Comparison of ENCODE assay signal across 23 cellular contexts in genomic region chr19:40377876-40378385, GRCh38. TPM values are rescaled to one million over a fixed set of nuclear protein-coding genes. Genes with fewer than 3 reads are reported as not detected.
A peak's percentile ranks its signal among the peaks of the same experiment; 100 is the strongest.
DNase-seq lines count a peak whose midpoint lies in the region; ATAC-seq, FAIRE-seq and TF ChIP-seq lines count a peak whose summit lies in the region.
"Had no signal": no experiment of that assay in that cellular context is flagged by ENCODE, and none has a peak within 500 bp of the region (broad histone marks: within the 10 kb centered on the region; RNA-seq: fewer than 3 reads in every experiment).

No MANE protein-coding gene starts in this region.

- no peak overlapping the region for H2BK20ac ChIP-seq in H9 (ENCODE audit: low read depth, low read length, poor library complexity, severe bottlenecking)

- H2BK5ac ChIP-seq in H9 (ENCODE audit: insufficient read length, low read length) = no peak overlapping the region

- H3K79me2 ChIP-seq in H9 (ENCODE audit: insufficient read depth, low read length) = no peaks in the 10 kb centered on the region
- no peaks in the 10 kb centered on the region for H3K79me2 ChIP-seq in endothelial cell of umbilical vein (ENCODE audit: control insufficient read depth, insufficient read depth, low read length)

- H3K4me2 ChIP-seq in H9 (ENCODE audit: insufficient read depth, insufficient read length, low read length) (no peak overlapping the region), endothelial cell of umbilical vein (ENCODE audit: insufficient read depth, low read length) (no peak overlapping the region)
- H3K4me2 ChIP-seq: GM23338 had no signal

- BruUV-seq in A673 (replicated peaks; lab: Mats Ljungman, UMichigan) = TSS peak; percentile 88
- BruUV-seq in Panc1 (replicated peaks; lab: Mats Ljungman, UMichigan) = TSS peak; percentile 80
- BruUV-seq in endothelial cell of umbilical vein (replicated peaks; lab: Mats Ljungman, UMichigan) = TSS peak; percentile 92

- H4K5ac ChIP-seq in H9 (ENCODE audit: insufficient read length, low read depth, low read length) = no peak overlapping the region

- DNase-seq in A673 (ENCODE audit: low spot score) = no peak
- DNase-seq in H9 = no peak
- no peak for DNase-seq in Panc1 (ENCODE audit: low read depth, low spot score)
- DNase-seq in endothelial cell of umbilical vein (ENCODE audit: low read depth, low spot score) = no peak
- no peak for DNase-seq in activated CD4-positive, CD25-positive, alpha-beta regulatory T cell (lab: John Stamatoyannopoulos, UW)
- DNase-seq in DMS 273 treated with DMSO at 0.1 percent for 48 hours (lab: John Stamatoyannopoulos, UW) = no peak
- DNase-seq: KBM-7; NCI-H1105; NCI-H146; NCI-H2029; NCI-H345; NCI-H524; NCI-H774; NK-92 treated with Interleukin-12 subunit alpha and Interleukin-12 subunit beta, amount 100 ng/mL, for 24 hours; SHP77 had no signal

- no peaks in the 10 kb centered on the region for H3K9me1 ChIP-seq in endothelial cell of umbilical vein (replicated peaks; ENCODE audit: control insufficient read depth, extremely low read depth, insufficient read depth, low read length)

- H3K18ac ChIP-seq in H9 (ENCODE audit: insufficient read length, low read depth, low read length) = no peak overlapping the region

- no peaks in the 10 kb centered on the region for H3K9me3 Mint-ChIP-seq in H9
- H3K9me3 Mint-ChIP-seq: GM23338 had no signal

- no peak overlapping the region for H4K8ac ChIP-seq in H9 (replicated peaks; ENCODE audit: insufficient read length, low read depth, low read length)

- H3K4me1 Mint-ChIP-seq in H9 = peaks cover 0 to 2% of the 10 kb centered on the region in 2 experiments; a peak in 1 of 4 replicates
- H3K4me1 Mint-ChIP-seq: B cell, GM23338 had no signal

- H4K91ac ChIP-seq in H9 (ENCODE audit: insufficient read length, low read depth, low read length) = no peak overlapping the region

- H3K9me3 ChIP-seq in A673 (ENCODE audit: low read depth, low read length, poor library complexity, severe bottlenecking) = no peaks in the 10 kb centered on the region
- H3K9me3 ChIP-seq in H9 (ENCODE audit: control insufficient read depth, low read depth, low read length) = no peaks in the 10 kb centered on the region
- no peaks in the 10 kb centered on the region for H3K9me3 ChIP-seq in Panc1 (ENCODE audit: control insufficient read depth, insufficient read depth, low read depth, low read length)
- no peaks in the 10 kb centered on the region for H3K9me3 ChIP-seq in endothelial cell of umbilical vein (replicated peaks; ENCODE audit: control insufficient read depth, insufficient read depth, low read length)

- H3K27ac ChIP-seq in A673 (ENCODE audit: low read depth, low read length, poor library complexity, severe bottlenecking) (no peak overlapping the region), H9 (ENCODE audit: insufficient read length, low read depth, low read length) (no peak overlapping the region), Panc1 (ENCODE audit: low read length) (no peak overlapping the region), endothelial cell of umbilical vein (ENCODE audit: insufficient read depth, low read depth, low read length) (no peak overlapping the region)

- H2BK15ac ChIP-seq in H9 (ENCODE audit: low read depth, low read length) = no peak overlapping the region

- H3K27me3 ChIP-seq in A673 (replicated peaks; ENCODE audit: insufficient read depth, low read depth, low read length, poor library complexity) (no peaks in the 10 kb centered on the region), H9 (ENCODE audit: insufficient read depth, low read length) (no peaks in the 10 kb centered on the region), Panc1 (ENCODE audit: control insufficient read depth, insufficient read depth, low read length) (no peaks in the 10 kb centered on the region), endothelial cell of umbilical vein (ENCODE audit: control insufficient read depth in 2 of 2, insufficient read depth in 2 of 2, low read length in 2 of 2) (no peaks in the 10 kb centered on the region)

- no peak overlapping the region for H3K4me3 Mint-ChIP-seq in H9
- H3K4me3 Mint-ChIP-seq: B cell, GM23338 had no signal

- H3K9ac ChIP-seq in H9 (ENCODE audit: extremely low read depth, insufficient read length, low read length) (no peak overlapping the region), endothelial cell of umbilical vein (replicated peaks; ENCODE audit: extremely low read depth, insufficient read depth, low read length) (no peak overlapping the region)

- no peak overlapping the region for H3K23ac ChIP-seq in H9 (ENCODE audit: insufficient read length, low read depth, low read length)

- H3T11ph ChIP-seq in H9 (ENCODE audit: low read length) = no peak overlapping the region

- TF ChIP-seq POLR2A in endothelial cell of umbilical vein (IDR thresholded peaks at IDR 0.05; ENCODE audit: low read depth, low read length) = no peak

- no peak for TF ChIP-seq CTCF in A673 (conservative IDR thresholded peaks at IDR 0.05; ENCODE audit: low read depth, low read length)
- no peak for TF ChIP-seq CTCF in H9 (conservative IDR thresholded peaks at IDR 0.05)
- TF ChIP-seq CTCF in Panc1 (IDR thresholded peaks at IDR 0.05) = no peak
- TF ChIP-seq CTCF in endothelial cell of umbilical vein (IDR thresholded peaks at IDR 0.05; ENCODE audit: extremely low read depth in 1 of 2, insufficient read depth in 1 of 2, low read depth in 1 of 2, low read length in 2 of 2) = no peak

- H3K4me1 ChIP-seq in A673 (ENCODE audit: insufficient read depth, low read length, poor library complexity, severe bottlenecking) (no peaks in the 10 kb centered on the region), H9 (ENCODE audit: insufficient read depth, low read length) (no peaks in the 10 kb centered on the region), Panc1 (ENCODE audit: control insufficient read depth, insufficient read depth, low read length) (no peaks in the 10 kb centered on the region), endothelial cell of umbilical vein (ENCODE audit: control insufficient read depth, extremely low read depth, insufficient read depth, low read length) (no peaks in the 10 kb centered on the region)

- no peak overlapping the region for H2AFZ ChIP-seq in H9 (ENCODE audit: low read length)
- no peak overlapping the region for H2AFZ ChIP-seq in endothelial cell of umbilical vein (ENCODE audit: low read depth, low read length)
- H2AFZ ChIP-seq: GM23338 had no signal

- no CpG with 5 or more reads among the region's 25 CpGs for WGBS in H9 (ENCODE audit: extremely low coverage, insufficient read length, low lambda C conversion rate)

- H2BK12ac ChIP-seq in H9 (ENCODE audit: insufficient read length, low read depth, low read length) = no peak overlapping the region

- POLR2A ChIA-PET in A673 (lab: Charles Lee; ENCODE audit: low non-redundant PET) (no interaction called here), Panc1 (lab: Charles Lee) (no interaction called here), endothelial cell of umbilical vein (lab: Charles Lee) (no interaction called here)

- H2AK5ac ChIP-seq in H9 (ENCODE audit: insufficient read length, low read length) = no peak overlapping the region

- no peak for FAIRE-seq in endothelial cell of umbilical vein (lab: Jason Lieb, UNC)
- FAIRE-seq: GM12892 had no signal

- in situ Hi-C loops in Panc1 (cut with HindIII; ENCODE audit: low pct_unique_long_range_greater_than_20kb, low sequenced_read_pairs) = no loop called here

- H3K79me1 ChIP-seq in H9 (ENCODE audit: insufficient read depth, low read depth, low read length, poor library complexity, severe bottlenecking) = no peaks in the 10 kb centered on the region

- no peak overlapping the region for H3K4ac ChIP-seq in H9 (ENCODE audit: low read depth, low read length)

- intact Hi-C loops in A673 (cut with micrococcal nuclease; ENCODE audit: unreplicated experiment) = no loop called here
- intact Hi-C loops in Panc1 (cut with micrococcal nuclease; ENCODE audit: unreplicated experiment) = no loop called here
- intact Hi-C loops in endothelial cell of umbilical vein (cut with micrococcal nuclease) = no loop called here

- no peaks in the 10 kb centered on the region for H3K23me2 ChIP-seq in H9 (ENCODE audit: insufficient read length, low read depth, low read length, poor library complexity, severe bottlenecking)

- dilution Hi-C loops in endothelial cell of umbilical vein (cut with MboI; ENCODE audit: extremely low pct_ligation_motif_present, low sequenced_read_pairs) = no loop called here

- peaks cover 25% of the 10 kb centered on the region for H3K36me3 ChIP-seq in A673 (ENCODE audit: insufficient read depth, low read length, poor library complexity, severe bottlenecking)
- H3K36me3 ChIP-seq in Panc1 (ENCODE audit: control insufficient read depth, insufficient read depth, low read length) = no peaks in the 10 kb centered on the region
- H3K36me3 ChIP-seq in endothelial cell of umbilical vein (ENCODE audit: control insufficient read depth in 2 of 2, extremely low read depth in 1 of 2, insufficient read depth in 2 of 2, low read length in 2 of 2) = peaks cover 0 to 12% of the 10 kb centered on the region in 2 experiments

- ATAC-seq in Panc1 = no peak
- no peak for ATAC-seq in GM21723 (IDR thresholded peaks at IDR 0.05; ENCODE audit: unreplicated experiment)
- ATAC-seq in GM19455 (IDR thresholded peaks at IDR 0.05; ENCODE audit: unreplicated experiment) = no peak
- ATAC-seq: GM23338 had no signal

- H4K20me1 ChIP-seq in H9 (ENCODE audit: control insufficient read depth, insufficient read depth, insufficient read length) = peaks cover 2% of the 10 kb centered on the region
- H4K20me1 ChIP-seq in endothelial cell of umbilical vein (replicated peaks; ENCODE audit: control insufficient read depth, extremely low read depth, insufficient read depth, low read length) = no peaks in the 10 kb centered on the region

- H3K56ac ChIP-seq in H9 (ENCODE audit: insufficient read length, low read depth, low read length) = no peak overlapping the region

- H3K27ac Mint-ChIP-seq in H9 = peak overlapping the region in 2 of 3 experiments; percentile 10 to 71; a peak in 1 of 7 replicates
- H3K27ac Mint-ChIP-seq: B cell, GM23338 had no signal

- no peaks in the 10 kb centered on the region for H3K27me3 Mint-ChIP-seq in H9 (ENCODE audit: low read depth)
- H3K27me3 Mint-ChIP-seq: B cell had no signal

- CTCF ChIA-PET in A673 (lab: Charles Lee) (no interaction called here), Panc1 (lab: Charles Lee) (no interaction called here), endothelial cell of umbilical vein (lab: Charles Lee) (no interaction called here)

- peaks cover 8 to 40% (median 29%) of the 10 kb centered on the region in 3 experiments; a peak in 6 of 7 replicates for H3K36me3 Mint-ChIP-seq in H9 (ENCODE audit: insufficient read depth in 1 of 3, low read depth in 3 of 3)

- no peak overlapping the region for H3K4me3 ChIP-seq in A673 (ENCODE audit: low read depth, low read length, poor library complexity, severe bottlenecking)
- no peak overlapping the region for H3K4me3 ChIP-seq in Panc1 (ENCODE audit: low read depth in 2 of 2, low read length in 2 of 2)
- no peak overlapping the region for H3K4me3 ChIP-seq in endothelial cell of umbilical vein (replicated peaks in 1 of 3; ENCODE audit: insufficient read depth in 1 of 3, low read depth in 1 of 3, low read length in 3 of 3)
- H3K4me3 ChIP-seq: GM23338 had no signal

- no peak overlapping the region for H2BK120ac ChIP-seq in H9 (ENCODE audit: low read depth, low read length, poor library complexity, severe bottlenecking)

- no peak overlapping the region; the same call in 1 of the 2 replicates for H3K14ac ChIP-seq in H9 (ENCODE audit: insufficient read depth, low read length)

RNA-seq across cellular contexts. Expression of gene HIPK4, which starts 12.1 kb away (rescaled TPM):
- 0.15 TPM in 1 of 2 replicates, not detected in the other for total RNA-seq in A673 (2021)
- 0.15 TPM in 1 of 2 replicates, not detected in the other for total RNA-seq in H9 (2021)
- 0.13 TPM for total RNA-seq in Panc1 (2021; ENCODE audit: unreplicated experiment)
- 0.15 TPM for polyA plus RNA-seq in Panc1 (2012; ENCODE audit: insufficient read length)
- total RNA-seq in endothelial cell of umbilical vein = not detected in 2 replicates
- polyA plus RNA-seq in endothelial cell of umbilical vein = 0.12 and 0.19 TPM in 2 replicates
- 0.05 and 0.10 TPM in 2 replicates for polyA plus RNA-seq in endothelial cell of umbilical vein (2011; cell fraction: cytosol; rRNA removed)
- polyA plus RNA-seq in endothelial cell of umbilical vein (2011; cell fraction: nucleus; rRNA removed) = 0.08 and 0.09 TPM in 2 replicates
- not detected in 2 replicates for polyA plus RNA-seq in endothelial cell of umbilical vein (2012)
- polyA minus RNA-seq in endothelial cell of umbilical vein = 0.06 TPM in 1 of 2 replicates, not detected in the other
- not detected for polyA minus RNA-seq in endothelial cell of umbilical vein (2011; cell fraction: cytosol; rRNA and poly(A)+ RNA removed)
- polyA minus RNA-seq in endothelial cell of umbilical vein (2011; cell fraction: nucleus; rRNA and poly(A)+ RNA removed) = 0.14 TPM in 1 of 2 replicates, not detected in the other
- total RNA-seq: A172, G401, RPMI7951 had no signal

RNA-seq across cellular contexts. Expression of gene PLD3, which starts 29.4 kb away (rescaled TPM):
- total RNA-seq in A673 (2021) (310 and 334 TPM in 2 replicates), H9 (2021) (191 and 194 TPM in 2 replicates), Panc1 (2021; ENCODE audit: unreplicated experiment) (81.8 TPM), endothelial cell of umbilical vein (166 and 172 TPM in 2 replicates)
- 166 TPM for polyA plus RNA-seq in Panc1 (2012; ENCODE audit: insufficient read length)
- 479 and 620 TPM in 2 replicates for polyA plus RNA-seq in endothelial cell of umbilical vein
- polyA plus RNA-seq in endothelial cell of umbilical vein (2011; cell fraction: cytosol; rRNA removed) = 202 and 293 TPM in 2 replicates
- 130 and 145 TPM in 2 replicates for polyA plus RNA-seq in endothelial cell of umbilical vein (2011; cell fraction: nucleus; rRNA removed)
- 206 and 364 TPM in 2 replicates for polyA plus RNA-seq in endothelial cell of umbilical vein (2012)
- 202 TPM in 2 replicates for polyA minus RNA-seq in endothelial cell of umbilical vein
- 52.1 TPM for polyA minus RNA-seq in endothelial cell of umbilical vein (2011; cell fraction: cytosol; rRNA and poly(A)+ RNA removed)
- 52.2 and 78.1 TPM in 2 replicates for polyA minus RNA-seq in endothelial cell of umbilical vein (2011; cell fraction: nucleus; rRNA and poly(A)+ RNA removed)

RNA-seq across cellular contexts. Expression of gene C19orf47, which starts 29.7 kb away (rescaled TPM):
- total RNA-seq in A673 (2021) = 26.5 and 30.8 TPM in 2 replicates
- total RNA-seq in H9 (2021) = 18.4 and 19.4 TPM in 2 replicates
- 29.0 TPM for total RNA-seq in Panc1 (2021; ENCODE audit: unreplicated experiment)
- 36.8 TPM for polyA plus RNA-seq in Panc1 (2012; ENCODE audit: insufficient read length)
- 16.4 and 17.3 TPM in 2 replicates for total RNA-seq in endothelial cell of umbilical vein
- polyA plus RNA-seq in endothelial cell of umbilical vein = 27.0 and 29.2 TPM in 2 replicates
- polyA plus RNA-seq in endothelial cell of umbilical vein (2011; cell fraction: cytosol; rRNA removed) = 21.6 and 22.2 TPM in 2 replicates
- 19.4 and 20.3 TPM in 2 replicates for polyA plus RNA-seq in endothelial cell of umbilical vein (2011; cell fraction: nucleus; rRNA removed)
- polyA plus RNA-seq in endothelial cell of umbilical vein (2012) = 12.3 and 13.3 TPM in 2 replicates
- 32.6 and 50.8 TPM in 2 replicates for polyA minus RNA-seq in endothelial cell of umbilical vein
- polyA minus RNA-seq in endothelial cell of umbilical vein (2011; cell fraction: cytosol; rRNA and poly(A)+ RNA removed) = 18.3 TPM
- polyA minus RNA-seq in endothelial cell of umbilical vein (2011; cell fraction: nucleus; rRNA and poly(A)+ RNA removed) = 11.4 and 13.7 TPM in 2 replicates

RNA-seq across cellular contexts. Expression of gene PRX, which starts 35.2 kb away (rescaled TPM):
- total RNA-seq in A673 (2021) (2.5 and 3.9 TPM in 2 replicates), H9 (2021) (3.8 and 4.0 TPM in 2 replicates), Panc1 (2021; ENCODE audit: unreplicated experiment) (3.4 TPM), endothelial cell of umbilical vein (1.3 and 1.7 TPM in 2 replicates)
- polyA plus RNA-seq in Panc1 (2012; ENCODE audit: insufficient read length) = 4.0 TPM
- 0.43 and 0.80 TPM in 2 replicates for polyA plus RNA-seq in endothelial cell of umbilical vein
- 0.92 and 1.2 TPM in 2 replicates for polyA plus RNA-seq in endothelial cell of umbilical vein (2011; cell fraction: cytosol; rRNA removed)
- 1.1 and 1.3 TPM in 2 replicates for polyA plus RNA-seq in endothelial cell of umbilical vein (2011; cell fraction: nucleus; rRNA removed)
- 0.75 and 1.7 TPM in 2 replicates for polyA plus RNA-seq in endothelial cell of umbilical vein (2012)
- 0.36 and 0.53 TPM in 2 replicates for polyA minus RNA-seq in endothelial cell of umbilical vein
- polyA minus RNA-seq in endothelial cell of umbilical vein (2011; cell fraction: cytosol; rRNA and poly(A)+ RNA removed) = 0.20 TPM
- 0.29 and 0.34 TPM in 2 replicates for polyA minus RNA-seq in endothelial cell of umbilical vein (2011; cell fraction: nucleus; rRNA and poly(A)+ RNA removed)

RNA-seq across cellular contexts. Expression of gene SERTAD1, which starts 47.9 kb away (rescaled TPM):
- total RNA-seq in A673 (2021) = 9.6 and 16.5 TPM in 2 replicates
- 7.9 and 9.3 TPM in 2 replicates for total RNA-seq in H9 (2021)
- 13.4 TPM for total RNA-seq in Panc1 (2021; ENCODE audit: unreplicated experiment)
- polyA plus RNA-seq in Panc1 (2012; ENCODE audit: insufficient read length) = 13.7 TPM
- 8.8 and 10.0 TPM in 2 replicates for total RNA-seq in endothelial cell of umbilical vein
- 15.3 and 16.9 TPM in 2 replicates for polyA plus RNA-seq in endothelial cell of umbilical vein
- polyA plus RNA-seq in endothelial cell of umbilical vein (2011; cell fraction: cytosol; rRNA removed) = 10.6 and 12.1 TPM in 2 replicates
- polyA plus RNA-seq in endothelial cell of umbilical vein (2011; cell fraction: nucleus; rRNA removed) = 6.6 and 8.6 TPM in 2 replicates
- 11.6 and 11.8 TPM in 2 replicates for polyA plus RNA-seq in endothelial cell of umbilical vein (2012)
- polyA minus RNA-seq in endothelial cell of umbilical vein = 3.6 and 4.4 TPM in 2 replicates
- 5.2 TPM for polyA minus RNA-seq in endothelial cell of umbilical vein (2011; cell fraction: cytosol; rRNA and poly(A)+ RNA removed)
- 2.4 and 3.7 TPM in 2 replicates for polyA minus RNA-seq in endothelial cell of umbilical vein (2011; cell fraction: nucleus; rRNA and poly(A)+ RNA removed)
